29 cellular contexts compared by ENCODE assay signal in the genomic region with DNA sequence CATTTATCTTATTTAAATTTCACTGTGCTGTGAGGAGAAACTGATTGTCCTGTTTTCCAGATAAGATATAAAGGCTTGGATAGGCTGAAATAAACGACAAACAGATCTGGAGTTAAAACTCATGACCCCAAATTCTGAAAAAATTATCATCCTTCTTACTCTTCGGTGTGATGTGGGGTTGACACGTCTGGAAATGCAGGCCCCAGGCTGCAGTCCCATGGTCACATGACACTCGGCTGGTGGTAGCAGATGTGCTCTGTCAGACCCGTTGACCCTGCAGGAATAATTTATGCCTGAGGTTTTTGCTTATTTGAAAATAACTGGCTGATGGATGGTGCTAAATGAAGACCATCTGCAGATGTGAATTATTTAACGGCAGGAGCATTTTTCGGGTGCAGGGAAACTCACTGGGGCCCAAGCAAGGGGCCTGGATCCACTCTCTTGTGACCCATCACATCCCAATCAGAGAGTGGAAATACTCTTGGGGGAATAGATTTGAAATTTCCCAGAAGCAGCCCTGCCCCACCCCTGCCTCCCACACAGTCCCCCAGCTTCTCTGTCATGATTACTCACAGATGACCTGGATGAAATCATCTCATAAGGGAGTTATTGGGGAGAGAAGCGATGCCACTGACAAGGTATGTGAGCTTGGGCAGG. TPM values are rescaled to one million over a fixed set of nuclear protein-coding genes. Genes with fewer than 3 reads are reported as not detected.
DNase-seq lines count a peak whose midpoint lies in the region; ATAC-seq, FAIRE-seq and TF ChIP-seq lines count a peak whose summit lies in the region.
"Had no signal": no experiment of that assay in that cellular context is flagged by ENCODE, and none has a peak within 500 bp of the region (broad histone marks: within the 10 kb centered on the region; RNA-seq: fewer than 3 reads in every experiment).

No MANE protein-coding gene starts in this region.

- H3F3A ChIP-seq in neural progenitor cell (ENCODE audit: low read depth): peaks cover 22% of the 10 kb centered on the region

- H3K36me3 ChIP-seq in HEK293 (ENCODE audit: control insufficient read depth in 2 of 2, insufficient read depth in 1 of 2, low read length in 2 of 2): no peaks in the 10 kb centered on the region
- no peaks in the 10 kb centered on the region for H3K36me3 ChIP-seq in K562 (ENCODE audit: control insufficient read depth, insufficient read depth, low read length)
- H3K36me3 ChIP-seq in neural progenitor cell: no peaks in the 10 kb centered on the region
- H3K36me3 ChIP-seq: BLaER1 treated with 17β-estradiol and CSF1 and Interleukin-3, amounts not matched to agents 10 nM and 100 nM had no signal

- no peaks in the 10 kb centered on the region for H3K27me3 ChIP-seq in K562 (ENCODE audit: control insufficient read depth in 2 of 2, insufficient read depth in 2 of 2, low read length in 2 of 2)
- no peaks in the 10 kb centered on the region for H3K27me3 ChIP-seq in neural progenitor cell
- H3K27me3 ChIP-seq: BLaER1 treated with 17β-estradiol and CSF1 and Interleukin-3, amounts not matched to agents 10 nM and 100 nM had no signal

- no peaks in the 10 kb centered on the region for H3K36me3 Mint-ChIP-seq in neural progenitor cell

- no peak overlapping the region for H3K4me2 ChIP-seq in K562 (ENCODE audit: insufficient read depth, low read length)
- H3K4me2 ChIP-seq in neural progenitor cell: no peak overlapping the region
- H3K4me2 ChIP-seq: BLaER1 treated with 17β-estradiol and CSF1 and Interleukin-3, amounts not matched to agents 10 nM and 100 nM had no signal

- no peak overlapping the region for H2AFZ ChIP-seq in K562 (ENCODE audit: low read depth, low read length)
- H2AFZ ChIP-seq in neural progenitor cell (replicated peaks): no peak overlapping the region

- intact Hi-C loops in K562 (cut with micrococcal nuclease): no loop called here

- CTCF ChIA-PET in HEK293 (lab: Yijun Ruan, JAX): no interaction called here
- CTCF ChIA-PET in K562 (lab: Yijun Ruan, JAX; ENCODE audit: low intra/inter-chr PET ratio): no interaction called here

- no peak overlapping the region for H3K27ac ChIP-seq in HEK293 (ENCODE audit: extremely low read depth, low read depth, low read length)
- H3K27ac ChIP-seq in K562 (ENCODE audit: extremely low read depth, low read depth, low read length): no peak overlapping the region
- no peak overlapping the region for H3K27ac ChIP-seq in neural progenitor cell
- H3K27ac ChIP-seq: 22Rv1; BLaER1 treated with 17β-estradiol and CSF1 and Interleukin-3, amounts not matched to agents 10 nM and 100 nM had no signal

- under 1% methylated on average over 8 of the region's 8 CpGs for WGBS in K562 (ENCODE audit: insufficient coverage, low coverage, missing lambda C conversion rate)

- POLR2A ChIA-PET in HEK293 (lab: Yijun Ruan, JAX): no interaction called here
- POLR2A ChIA-PET in K562 (lab: Yijun Ruan, JAX): no interaction called here

- no peak for ATAC-seq in K562
- ATAC-seq: HCT116 had no signal

- TF ChIP-seq CTCF in HEK293 (tag by site-specific recombination; IDR thresholded peaks at IDR 0.05): no peak
- TF ChIP-seq CTCF in K562 (IDR thresholded peaks at IDR 0.05 in 2 of 3, conservative IDR thresholded peaks at IDR 0.05 in 1 of 3; ENCODE audit: insufficient read depth in 2 of 3, low read depth in 1 of 3, low read length in 3 of 3): no peak
- TF ChIP-seq CTCF in neural progenitor cell (IDR thresholded peaks at IDR 0.05): no peak

- H3K4me3 ChIP-seq in HEK293 (ENCODE audit: low read depth, low read length) (no peak overlapping the region), K562 (no peak overlapping the region), neural progenitor cell (no peak overlapping the region)
- H3K4me3 ChIP-seq: BLaER1 treated with 17β-estradiol and CSF1 and Interleukin-3, amounts not matched to agents 10 nM and 100 nM had no signal

- H3K9me1 ChIP-seq in K562 (ENCODE audit: control insufficient read depth, insufficient read depth, low read length): no peaks in the 10 kb centered on the region

- H3K4me3 Mint-ChIP-seq in neural progenitor cell: no peak overlapping the region
- H3K4me3 Mint-ChIP-seq: CD4-positive, alpha-beta memory T cell; IgD-negative memory B cell had no signal

- H3K9ac ChIP-seq in K562 (ENCODE audit: insufficient read depth in 1 of 2, low read depth in 2 of 2, low read length in 2 of 2) (no peak overlapping the region), neural progenitor cell (no peak overlapping the region)
- H3K9ac ChIP-seq: BLaER1 treated with 17β-estradiol and CSF1 and Interleukin-3, amounts not matched to agents 10 nM and 100 nM had no signal

- H3K27me3 Mint-ChIP-seq in neural progenitor cell (ENCODE audit: insufficient read depth, low read depth): peaks cover 11% of the 10 kb centered on the region

- H3K79me2 ChIP-seq in K562 (ENCODE audit: control insufficient read depth, insufficient read depth, low read length): no peaks in the 10 kb centered on the region
- no peaks in the 10 kb centered on the region for H3K79me2 ChIP-seq in neural progenitor cell (ENCODE audit: low read depth)

- TF ChIP-seq RAD21 in K562 (CRISPR knock-in tag; conservative IDR thresholded peaks at IDR 0.05 in 1 of 2, IDR thresholded peaks at IDR 0.05 in 1 of 2): no peak

- in situ Hi-C loops in K562 (cut with MboI): no loop called here

- H3K27ac Mint-ChIP-seq in neural progenitor cell: no peak overlapping the region
- H3K27ac Mint-ChIP-seq: CD4-positive, alpha-beta memory T cell; IgD-negative memory B cell had no signal

- no peaks in the 10 kb centered on the region for H3K9me3 ChIP-seq in HEK293 (ENCODE audit: control insufficient read depth, insufficient read depth, low read depth, low read length)
- no peaks in the 10 kb centered on the region for H3K9me3 ChIP-seq in K562 (replicated peaks; ENCODE audit: control insufficient read depth, insufficient read depth, low read depth, low read length)
- no peaks in the 10 kb centered on the region for H3K9me3 ChIP-seq in neural progenitor cell (ENCODE audit: low read depth)
- H3K9me3 ChIP-seq: Caco-2 had no signal

- no peaks in the 10 kb centered on the region for H4K20me1 ChIP-seq in K562 (replicated peaks; ENCODE audit: control insufficient read depth, insufficient read depth, low read length)
- H4K20me1 ChIP-seq in neural progenitor cell (ENCODE audit: low read depth): no peaks in the 10 kb centered on the region
- H4K20me1 ChIP-seq: BLaER1 treated with 17β-estradiol and CSF1 and Interleukin-3, amounts not matched to agents 10 nM and 100 nM had no signal

- no peaks in the 10 kb centered on the region for H3K9me3 Mint-ChIP-seq in neural progenitor cell

- FAIRE-seq in K562 (lab: Jason Lieb, UNC): no peak
- FAIRE-seq: G401.6, GM12892, RCC 7860 had no signal

- DNase-seq in NCI-H2227 (lab: John Stamatoyannopoulos, UW; ENCODE audit: unreplicated experiment) (peak; percentile 11), NCI-H2227 treated with DMSO at 0.1 percent for 48 hours (lab: John Stamatoyannopoulos, UW) (no peak), K562 (ENCODE audit: extremely low read depth in 1 of 4, low spot score in 3 of 4) (no peak), left kidney (ENCODE audit: low read depth, low spot score) (peak; percentile 27), neural progenitor cell (ENCODE audit: low spot score) (no peak), NCI-H2107 treated with DMSO at 0.1 percent for 48 hours (lab: John Stamatoyannopoulos, UW; ENCODE audit: unreplicated experiment) (no peak), cerebellum (ENCODE audit: low spot score) (no peak)
- DNase-seq: ACHN; Caco-2; CD4-positive, alpha-beta memory T cell; DMS153; GOT3; Karpas-422; MV-4-11; NCI-H1105 treated with DMSO at 0.1 percent for 48 hours; NCI-H2029 treated with DMSO at 0.1 percent for 48 hours; NCI-H2171; NCI-H446; NCI-H526 treated with DMSO at 0.1 percent for 48 hours; OCI-M1; Right ventricle myocardium superior had no signal

- peaks cover 1% of the 10 kb centered on the region for H3K4me1 Mint-ChIP-seq in neural progenitor cell
- H3K4me1 Mint-ChIP-seq: CD4-positive, alpha-beta memory T cell; IgD-negative memory B cell had no signal

- TF ChIP-seq POLR2A in K562 (conservative IDR thresholded peaks at IDR 0.05): no peak

- BruUV-seq in K562 (replicated peaks; lab: Mats Ljungman, UMichigan): no TSS peak

- no peak for TF ChIP-seq EP300 in K562 (IDR thresholded peaks at IDR 0.05; ENCODE audit: low read length)

- H3K4me1 ChIP-seq in HEK293 (ENCODE audit: control insufficient read depth, insufficient read depth, low read length): no peaks in the 10 kb centered on the region
- H3K4me1 ChIP-seq in K562 (replicated peaks in 1 of 2; ENCODE audit: control insufficient read depth in 2 of 2, insufficient read depth in 2 of 2, low read length in 2 of 2): no peaks in the 10 kb centered on the region
- peaks cover 12% of the 10 kb centered on the region for H3K4me1 ChIP-seq in neural progenitor cell
- H3K4me1 ChIP-seq: BLaER1 treated with 17β-estradiol and CSF1 and Interleukin-3, amounts not matched to agents 10 nM and 100 nM; Caco-2 had no signal

TF ChIP-seq in HEK293, 187 proteins besides CTCF, POLR2A, EP300 and RAD21:
- TF ChIP-seq MYNN (tag by site-specific recombination; IDR thresholded peaks at IDR 0.05; ENCODE audit: borderline replicate concordance): no peak
- 0 out of 2 replicates have a peak, but pooled peaks have one; percentile 13 for TF ChIP-seq ZFHX2 (tag by site-specific recombination; conservative IDR thresholded peaks at IDR 0.05)

TF ChIP-seq in K562, 482 proteins besides CTCF, POLR2A, EP300 and RAD21 (continues in another document):
- TF ChIP-seq ASH1L (IDR thresholded peaks at IDR 0.05; ENCODE audit: borderline replicate concordance, low read depth, partially characterized antibody): no peak

RNA-seq across cellular contexts. Expression of a gene that starts 47.7 kb away (rescaled TPM):
- total RNA-seq in K562 (2011; cell fraction: chromatin; rRNA removed; ENCODE audit: low replicate concordance): 3.0 and 7.0 TPM in 2 replicates
- total RNA-seq in K562 (2011; cell fraction: nucleolus; rRNA removed): 3.2 and 3.4 TPM in 2 replicates
- total RNA-seq in K562 (2011; cell fraction: nucleoplasm; rRNA removed): 3.7 and 4.0 TPM in 2 replicates
- total RNA-seq in K562 (2014; rRNA removed): 0.16 and 0.32 TPM in 2 replicates
- total RNA-seq in K562 (2014; rRNA removed; fragmentation: Illumina TruSeq; extraction: Trizol): 0.11 and 0.29 TPM in 2 replicates
- 0.15 and 0.33 TPM in 2 replicates for total RNA-seq in K562 (2015; rRNA removed; fragmentation: Illumina TruSeq; extraction: Trizol)
- total RNA-seq in K562 (2021): 0.20 and 0.29 TPM in 2 replicates
- polyA plus RNA-seq in K562 (2011; rRNA removed): 0.30 and 1.4 TPM in 2 replicates
- polyA plus RNA-seq in K562 (2011; cell fraction: cytosol; rRNA removed): 0.28 and 1.0 TPM in 2 replicates
- polyA plus RNA-seq in K562 (2011; cell fraction: nucleus; rRNA removed): 0.41 and 1.3 TPM in 2 replicates
- 0.11 and 0.25 TPM in 2 replicates for polyA plus RNA-seq in K562 (2012)
- 0.33 and 0.67 TPM in 2 replicates for polyA plus RNA-seq in K562 (2014; fragmentation: Illumina TruSeq; extraction: Trizol)
- under 1 TPM; 0.11 to 0.13 TPM for polyA plus RNA-seq in K562 (2014; fragmentation: Nextera tagmentation; extraction: Ambion mirVana)
- 0.12 and 0.36 TPM in 2 replicates for polyA plus RNA-seq in K562 (2014; rRNA removed)
- polyA minus RNA-seq in K562 (2011; rRNA and poly(A)+ RNA removed): 0.42 and 2.6 TPM in 2 replicates
- 1.2 TPM in 1 of 2 replicates, not detected in the other for polyA minus RNA-seq in K562 (2011; cell fraction: cytosol; rRNA and poly(A)+ RNA removed)
- 0.22 and 1.1 TPM in 2 replicates for polyA minus RNA-seq in K562 (2011; cell fraction: nucleus; rRNA and poly(A)+ RNA removed)
- 0.09 TPM in 1 of 2 replicates, not detected in the other for total RNA-seq in neural progenitor cell (ENCODE audit: low replicate concordance)
- 1.6 TPM for total RNA-seq in cerebellum
- total RNA-seq: Caco-2 had no signal

Comparison
In these comparisons a context has a peak if more than half of its experiments do, and no peak if none do; other contexts are left out.
1. DNase-seq: peak in NCI-H2227 (single experiment) and left kidney (single experiment); none in NCI-H2227 treated with DMSO at 0.1 percent for 48 hours (single experiment), K562 (0 of 4), neural progenitor cell (single experiment), NCI-H2107 treated with DMSO at 0.1 percent for 48 hours (single experiment) and cerebellum (single experiment).